ENCODE assay signal across 7 cellular contexts in the genomic region with DNA sequence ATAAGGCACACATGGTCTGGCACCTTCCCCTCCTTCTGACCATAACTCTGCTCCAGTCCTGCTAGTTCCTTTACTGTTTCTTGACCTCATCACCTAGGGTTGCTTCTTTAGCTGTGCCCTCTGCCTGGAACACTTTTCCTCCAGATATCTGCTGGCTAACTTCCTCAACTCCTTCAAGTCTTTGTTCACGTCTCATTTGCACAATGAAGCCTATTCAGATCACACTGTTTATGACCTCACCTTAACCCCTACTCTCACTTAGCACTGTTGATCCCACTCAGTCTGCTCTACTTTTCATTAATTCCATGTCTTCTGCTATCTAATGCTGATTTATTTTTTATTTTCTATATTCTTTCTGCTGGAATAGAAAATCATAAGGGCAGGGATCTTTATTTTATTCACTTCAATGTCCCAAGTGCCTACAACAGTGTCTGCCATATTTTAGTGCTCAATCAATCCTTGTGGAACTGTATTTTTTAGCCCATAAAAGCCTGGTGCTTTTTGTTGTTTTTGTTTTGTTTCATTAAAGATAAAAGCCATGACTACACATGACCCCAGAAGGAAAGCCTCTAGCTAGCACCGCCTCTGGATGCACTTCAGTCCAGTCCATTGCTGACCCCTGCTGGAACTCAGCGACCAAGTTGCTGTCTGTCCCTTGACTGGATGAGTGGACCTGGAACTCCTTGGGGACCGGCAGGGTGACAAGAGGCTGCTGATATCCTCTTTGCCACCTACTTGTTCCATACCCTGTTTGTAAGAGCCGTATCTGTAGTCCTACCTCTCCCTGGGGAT. TPM values are rescaled to one million over a fixed set of nuclear protein-coding genes. Genes with fewer than 3 reads are reported as not detected.
DNase-seq lines count a peak whose midpoint lies in the region; ATAC-seq and TF ChIP-seq lines count a peak whose summit lies in the region.

No MANE protein-coding gene starts in this region.

- TF ChIP-seq CTCF in fibroblast of mammary gland (conservative IDR thresholded peaks at IDR 0.05; ENCODE audit: control insufficient read depth, insufficient read depth, low read depth, low read length) (peak; percentile 75), nephron (IDR thresholded peaks at IDR 0.05; ENCODE audit: unreplicated experiment in 3 of 3) (peak; percentile 64 to 67 (median 65))

- no peak overlapping the region for H3K4me3 Mint-ChIP-seq in nephron

- no peaks in the 10 kb centered on the region for H3K4me1 Mint-ChIP-seq in nephron

- peak; percentile 65 for DNase-seq in EL
- peak; percentile 78 for DNase-seq in LHCN-M2 (ENCODE audit: low read depth)
- peak; percentile 79 for DNase-seq in SW480 (ENCODE audit: low spot score)
- peak; percentile 71 for DNase-seq in fibroblast of mammary gland (ENCODE audit: low read depth)

- H3K4me3 ChIP-seq in fibroblast of mammary gland (ENCODE audit: control insufficient read depth, low read depth, low read length), result no peak overlapping the region

- H3K9me3 Mint-ChIP-seq in nephron, result no peaks in the 10 kb centered on the region

- no peaks in the 10 kb centered on the region for H3K36me3 Mint-ChIP-seq in nephron (ENCODE audit: low read depth)

- no peaks in the 10 kb centered on the region for H3K27me3 Mint-ChIP-seq in nephron (ENCODE audit: low read depth)

- no peak for ATAC-seq in GM21717 (IDR thresholded peaks at IDR 0.05; ENCODE audit: unreplicated experiment)
- no peak for ATAC-seq in GM18861 (IDR thresholded peaks at IDR 0.05; ENCODE audit: unreplicated experiment)

- H3K27ac Mint-ChIP-seq in nephron, result no peak overlapping the region

RNA-seq across cellular contexts. Expression of a gene that starts 12.3 kb away (rescaled TPM):
- not detected in 2 replicates for total RNA-seq in LHCN-M2 (2014; rRNA removed)
- not detected for polyA plus RNA-seq in LHCN-M2 (2012)

RNA-seq across cellular contexts. Expression of a gene that starts 35.3 kb away (rescaled TPM):
- not detected in 2 replicates for total RNA-seq in LHCN-M2 (2014; rRNA removed)
- polyA plus RNA-seq in LHCN-M2 (2012), result not detected

RNA-seq across cellular contexts. Expression of a gene that starts 53.1 kb away (rescaled TPM):
- total RNA-seq in LHCN-M2 (2014; rRNA removed), result 44.3 and 54.0 TPM in 2 replicates
- polyA plus RNA-seq in LHCN-M2 (2012), result 27.9 TPM
